ENCODE assay signal across 16 cellular contexts in the genomic region with DNA sequence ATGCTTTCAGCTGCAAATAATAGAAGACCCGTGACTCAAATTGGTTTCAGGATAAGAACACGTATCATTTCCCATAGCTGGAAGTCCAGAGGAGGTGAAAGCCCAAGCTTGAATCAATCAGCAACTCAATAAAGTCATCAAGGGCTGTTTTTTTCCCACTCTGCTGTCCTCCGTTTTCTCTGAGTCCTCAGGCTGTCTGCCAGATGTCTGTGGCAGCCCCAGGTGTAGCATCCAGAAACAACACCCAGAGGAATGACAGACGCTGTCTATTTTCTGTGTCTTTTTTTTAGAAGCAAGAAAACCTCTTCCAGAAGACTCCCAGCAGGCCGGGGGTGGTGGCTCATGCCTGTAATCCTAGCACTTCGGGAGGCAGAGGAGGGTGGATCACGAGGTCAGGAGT.
"Had no signal": no experiment of that assay in that cellular context is flagged by ENCODE, and none has a peak within 500 bp of the region (broad histone marks: within the 10 kb centered on the region; RNA-seq: fewer than 3 reads in every experiment).

No MANE protein-coding gene starts in this region.

- H3K36me3 ChIP-seq: right lobe of liver, stomach, thoracic aorta, transverse colon had no signal

- H3K27me3 Mint-ChIP-seq: effector memory CD8-positive, alpha-beta T cell; stimulated activated naive B cell treated with anti-CD40 and anti-IgM and Interleukin-4, amounts not matched to agents 10 μg/mL and 1 μg/mL and 100 μg/mL, for 72 hours had no signal

- H3K27ac ChIP-seq: foreskin keratinocyte, psoas muscle, right lobe of liver, stomach, thoracic aorta, transverse colon had no signal

- H3K27ac Mint-ChIP-seq: effector memory CD8-positive, alpha-beta T cell; naive thymus-derived CD4-positive, alpha-beta T cell; nephron progenitor cell; stimulated activated naive B cell treated with anti-CD40 and anti-IgM and Interleukin-4, amounts not matched to agents 10 μg/mL and 1 μg/mL and 100 μg/mL, for 72 hours had no signal

- H3K4me1 Mint-ChIP-seq: nephron progenitor cell had no signal

- H3K4me1 ChIP-seq: foreskin keratinocyte, psoas muscle, right lobe of liver, stomach, transverse colon had no signal

- H3K4me3 Mint-ChIP-seq: effector memory CD8-positive, alpha-beta T cell; naive thymus-derived CD4-positive, alpha-beta T cell; nephron progenitor cell; stimulated activated naive B cell treated with anti-CD40 and anti-IgM and Interleukin-4, amounts not matched to agents 10 μg/mL and 1 μg/mL and 100 μg/mL, for 72 hours had no signal

- H3K4me3 ChIP-seq: psoas muscle, right lobe of liver, stomach, thoracic aorta, transverse colon had no signal

- H3K27me3 ChIP-seq: foreskin keratinocyte, right lobe of liver, stomach, transverse colon had no signal

- DNase-seq: cortex of kidney; effector memory CD8-positive, alpha-beta T cell; foreskin keratinocyte; left colon; mammary epithelial cell; naive thymus-derived CD4-positive, alpha-beta T cell; nephron progenitor cell; psoas muscle; retina; right lobe of liver; stimulated activated CD4-positive, alpha-beta T cell treated with anti-CD3 and anti-CD28 coated beads, Interleukin-4, amount 100 ng/mL, for 24 hours; stimulated activated naive B cell treated with anti-CD40 and anti-IgM and Interleukin-4, amounts not matched to agents 10 μg/mL and 1 μg/mL and 100 μg/mL, for 72 hours; stomach; substantia nigra; transverse colon had no signal

- H3K9me3 ChIP-seq: psoas muscle, right lobe of liver, thoracic aorta had no signal
